Comparison of ENCODE assay signal across 14 cellular contexts in the genomic region with DNA sequence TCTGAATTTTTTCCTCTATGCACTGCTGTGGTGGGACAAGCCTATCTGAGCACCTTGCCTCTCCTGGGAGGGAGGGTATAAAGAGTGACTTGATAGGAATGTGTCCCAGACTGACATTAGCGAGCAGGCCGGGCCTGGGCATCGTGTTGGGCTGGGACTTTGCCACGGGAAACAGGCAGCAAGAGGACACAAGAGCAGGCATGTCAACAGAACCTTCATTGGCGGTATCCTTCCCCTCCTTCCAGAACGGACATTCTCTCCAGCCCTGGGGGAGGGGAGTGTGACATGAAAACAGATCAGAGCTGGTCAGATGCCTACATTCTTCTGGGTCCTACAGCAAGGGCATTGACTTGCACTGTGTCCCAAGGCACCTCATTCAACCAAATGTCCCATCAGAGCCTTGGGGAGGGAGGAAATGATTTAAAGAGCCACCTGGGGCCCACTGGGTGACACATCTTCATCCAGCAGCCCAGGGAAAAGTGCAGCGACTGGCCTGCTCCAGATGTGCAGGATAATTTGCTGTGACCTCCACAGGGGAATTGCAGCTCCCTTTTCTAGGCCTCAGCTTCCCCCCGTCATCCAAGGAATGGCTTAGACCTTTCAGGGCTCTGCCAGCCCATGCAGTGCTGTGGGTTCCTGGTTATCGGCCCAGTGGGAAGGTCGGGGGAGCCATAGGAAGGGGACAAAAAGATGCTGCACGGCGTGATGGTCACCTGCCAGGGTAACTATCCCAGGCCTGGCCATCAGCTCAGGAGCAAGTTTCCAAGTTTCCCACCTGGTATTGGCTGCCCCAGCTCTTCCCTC.
"Had no signal": no experiment of that assay in that cellular context is flagged by ENCODE, and none has a peak within 500 bp of the region (broad histone marks: within the 10 kb centered on the region; RNA-seq: fewer than 3 reads in every experiment).

No MANE protein-coding gene starts in this region.

- H3K27me3 ChIP-seq: esophagus muscularis mucosa, sigmoid colon, spleen, stomach had no signal

- H3K4me1 ChIP-seq: esophagus muscularis mucosa, sigmoid colon, spleen, stomach had no signal

- H3K9me3 ChIP-seq: esophagus muscularis mucosa, mucosa of descending colon, sigmoid colon, spleen, stomach, thoracic aorta had no signal

- H3K27ac ChIP-seq: esophagus muscularis mucosa, sigmoid colon, spleen, stomach, thoracic aorta had no signal

- H3K4me3 ChIP-seq: esophagus muscularis mucosa, mucosa of descending colon, sigmoid colon, spleen, stomach, thoracic aorta had no signal

- FAIRE-seq: colon had no signal

- H3K36me3 ChIP-seq: esophagus muscularis mucosa, sigmoid colon, stomach, thoracic aorta had no signal

- ATAC-seq: mucosa of descending colon; naive thymus-derived CD8-positive, alpha-beta T cell; T-helper 17 cell had no signal

- DNase-seq: activated CD4-positive, alpha-beta memory T cell treated with anti-CD3 and anti-CD28 coated beads, Interleukin-2, amount 10 ng/mL, durations not matched to agents 7 days and 5 days; activated CD4-positive, alpha-beta T cell treated with anti-CD3 and anti-CD28 coated beads for 4 hours; activated naive CD4-positive, alpha-beta T cell treated with anti-CD3 and anti-CD28 coated beads, Interleukin-2, amount 10 ng/mL, durations not matched to agents 7 days and 5 days; activated T-cell treated with anti-CD3 and anti-CD28 coated beads, Interleukin-2, amount 50 U/mL, for 24 hours; hippocampal formation; mucosa of descending colon; naive thymus-derived CD8-positive, alpha-beta T cell; sigmoid colon; spleen; stomach; T-helper 17 cell had no signal
